18 cellular contexts compared by ENCODE assay signal in the genomic region with DNA sequence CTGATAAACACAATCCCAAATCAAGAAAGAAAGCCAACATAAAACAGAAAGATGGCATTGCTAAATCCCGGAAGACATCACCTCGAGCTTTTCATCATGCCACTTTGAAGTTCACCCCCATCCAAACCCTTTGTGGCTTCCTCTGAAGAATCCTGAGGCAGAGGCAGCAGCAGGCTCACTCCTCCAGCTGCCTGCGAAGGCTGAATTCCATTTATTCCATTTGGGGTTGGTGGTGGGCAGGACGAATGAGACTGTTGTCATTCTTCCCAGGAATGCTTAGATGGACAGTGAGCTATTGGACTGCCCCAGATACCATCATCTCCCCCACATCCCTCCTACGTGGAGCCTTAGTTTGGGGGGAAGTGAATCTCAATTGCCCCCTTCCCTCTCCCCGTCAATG.
"Had no signal": no experiment of that assay in that cellular context is flagged by ENCODE, and none has a peak within 500 bp of the region (broad histone marks: within the 10 kb centered on the region; RNA-seq: fewer than 3 reads in every experiment).

No MANE protein-coding gene starts in this region.

- ATAC-seq: psoas muscle; right lobe of liver; stimulated activated naive B cell treated with anti-CD40 and anti-IgM and Interleukin-4, amounts not matched to agents 10 μg/mL and 1 μg/mL and 100 μg/mL, for 72 hours; stimulated activated naive CD8-positive, alpha-beta T cell treated with anti-CD3 and anti-CD28 coated beads, Interleukin-15, amount 100 ng/mL, for 72 hours had no signal

- H3K27ac ChIP-seq: coronary artery, hepatocyte, psoas muscle, right lobe of liver, testis, tibial nerve had no signal

- H3K27me3 Mint-ChIP-seq: naive B cell; stimulated activated naive B cell treated with anti-CD40 and anti-IgM and Interleukin-4, amounts not matched to agents 10 μg/mL and 1 μg/mL and 100 μg/mL, for 72 hours; stimulated activated naive CD8-positive, alpha-beta T cell treated with anti-CD3 and anti-CD28 coated beads, Interleukin-15, amount 100 ng/mL, for 72 hours had no signal

- H3K9me3 Mint-ChIP-seq: endodermal cell; naive B cell; nephron; stimulated activated naive B cell treated with anti-CD40 and anti-IgM and Interleukin-4, amounts not matched to agents 10 μg/mL and 1 μg/mL and 100 μg/mL, for 72 hours; stimulated activated naive CD8-positive, alpha-beta T cell treated with anti-CD3 and anti-CD28 coated beads, Interleukin-15, amount 100 ng/mL, for 72 hours had no signal

- H2AFZ ChIP-seq: hepatocyte had no signal

- H3K4me3 ChIP-seq: coronary artery, hepatocyte, psoas muscle, right lobe of liver, testis, tibial nerve had no signal

- H3K36me3 ChIP-seq: right lobe of liver, tibial nerve had no signal

- H3K27me3 ChIP-seq: hepatocyte, right lobe of liver, testis, tibial nerve had no signal

- H3K27ac Mint-ChIP-seq: endodermal cell; nephron; stimulated activated naive B cell treated with anti-CD40 and anti-IgM and Interleukin-4, amounts not matched to agents 10 μg/mL and 1 μg/mL and 100 μg/mL, for 72 hours; stimulated activated naive CD8-positive, alpha-beta T cell treated with anti-CD3 and anti-CD28 coated beads, Interleukin-15, amount 100 ng/mL, for 72 hours had no signal

- DNase-seq: effector CD4-positive, alpha-beta T cell; endodermal cell; foreskin melanocyte; head of caudate nucleus; kidney glomerular epithelial cell; naive B cell; psoas muscle; retina; right lobe of liver; stimulated activated CD4-positive, alpha-beta T cell treated with anti-CD3 and anti-CD28 coated beads, Interleukin-2, amount 100 ng/mL, for 24 hours; stimulated activated CD4-positive, alpha-beta T cell treated with anti-CD3 and anti-CD28 coated beads, Interleukin-4, amount 100 ng/mL, for 4 hours; stimulated activated naive B cell treated with anti-CD40 and anti-IgM and Interleukin-4, amounts not matched to agents 10 μg/mL and 1 μg/mL and 100 μg/mL, for 72 hours; stimulated activated naive CD8-positive, alpha-beta T cell treated with anti-CD3 and anti-CD28 coated beads, Interleukin-15, amount 100 ng/mL, for 72 hours; testis had no signal

- H3K79me2 ChIP-seq: hepatocyte had no signal

- H3K4me3 Mint-ChIP-seq: endodermal cell; naive B cell; nephron; stimulated activated naive B cell treated with anti-CD40 and anti-IgM and Interleukin-4, amounts not matched to agents 10 μg/mL and 1 μg/mL and 100 μg/mL, for 72 hours; stimulated activated naive CD8-positive, alpha-beta T cell treated with anti-CD3 and anti-CD28 coated beads, Interleukin-15, amount 100 ng/mL, for 72 hours had no signal

- H3K9me3 ChIP-seq: psoas muscle, right lobe of liver, testis, tibial nerve had no signal

- H3K4me2 ChIP-seq: hepatocyte had no signal

- H3K4me1 ChIP-seq: psoas muscle, right lobe of liver, testis, tibial nerve had no signal
